1 cellular context compared by ENCODE assay signal in genomic region chr7:110317699-110318265, GRCh38.
TF ChIP-seq lines count a peak whose summit lies in the region.

No MANE protein-coding gene starts in this region.

TF ChIP-seq in HepG2, 621 proteins besides CTCF, POLR2A, EP300 and RAD21 (continued from another document):
- no peak for TF ChIP-seq RNF219 (CRISPR knock-in tag; IDR thresholded peaks at IDR 0.05)
